In the genomic region with DNA sequence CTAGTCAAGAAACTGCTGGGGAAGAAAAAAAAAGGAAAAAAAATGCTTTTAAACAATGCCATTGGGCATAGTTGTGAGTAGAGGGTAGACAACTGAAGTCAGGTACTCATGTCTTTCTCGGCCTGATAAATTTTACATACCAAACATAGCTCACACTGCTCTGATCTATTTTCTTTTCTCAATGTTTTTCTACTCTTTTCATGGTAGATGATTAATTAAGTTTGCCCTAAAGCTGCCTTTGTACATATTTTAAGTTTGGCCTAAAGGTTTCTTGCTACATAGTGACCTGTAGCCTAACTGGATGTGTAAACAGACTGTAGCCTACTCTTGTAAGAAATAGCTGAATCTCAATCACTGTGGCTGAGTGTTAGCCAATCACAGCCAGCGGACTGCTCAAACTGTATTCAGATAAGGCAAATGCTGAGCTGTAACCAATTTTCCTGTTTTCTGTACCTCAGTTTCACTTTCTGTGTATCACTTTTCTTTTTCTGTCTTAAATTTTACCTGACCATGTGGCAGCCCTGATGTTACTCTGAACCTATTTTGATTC, we compare ENCODE assay signal across 1 cellular context.
TF ChIP-seq lines count a peak whose summit lies in the region.

No MANE protein-coding gene starts in this region.

TF ChIP-seq in GM23338, 12 proteins besides CTCF, POLR2A, EP300 and RAD21 (continued from another document):
- TF ChIP-seq, protein P1, sequence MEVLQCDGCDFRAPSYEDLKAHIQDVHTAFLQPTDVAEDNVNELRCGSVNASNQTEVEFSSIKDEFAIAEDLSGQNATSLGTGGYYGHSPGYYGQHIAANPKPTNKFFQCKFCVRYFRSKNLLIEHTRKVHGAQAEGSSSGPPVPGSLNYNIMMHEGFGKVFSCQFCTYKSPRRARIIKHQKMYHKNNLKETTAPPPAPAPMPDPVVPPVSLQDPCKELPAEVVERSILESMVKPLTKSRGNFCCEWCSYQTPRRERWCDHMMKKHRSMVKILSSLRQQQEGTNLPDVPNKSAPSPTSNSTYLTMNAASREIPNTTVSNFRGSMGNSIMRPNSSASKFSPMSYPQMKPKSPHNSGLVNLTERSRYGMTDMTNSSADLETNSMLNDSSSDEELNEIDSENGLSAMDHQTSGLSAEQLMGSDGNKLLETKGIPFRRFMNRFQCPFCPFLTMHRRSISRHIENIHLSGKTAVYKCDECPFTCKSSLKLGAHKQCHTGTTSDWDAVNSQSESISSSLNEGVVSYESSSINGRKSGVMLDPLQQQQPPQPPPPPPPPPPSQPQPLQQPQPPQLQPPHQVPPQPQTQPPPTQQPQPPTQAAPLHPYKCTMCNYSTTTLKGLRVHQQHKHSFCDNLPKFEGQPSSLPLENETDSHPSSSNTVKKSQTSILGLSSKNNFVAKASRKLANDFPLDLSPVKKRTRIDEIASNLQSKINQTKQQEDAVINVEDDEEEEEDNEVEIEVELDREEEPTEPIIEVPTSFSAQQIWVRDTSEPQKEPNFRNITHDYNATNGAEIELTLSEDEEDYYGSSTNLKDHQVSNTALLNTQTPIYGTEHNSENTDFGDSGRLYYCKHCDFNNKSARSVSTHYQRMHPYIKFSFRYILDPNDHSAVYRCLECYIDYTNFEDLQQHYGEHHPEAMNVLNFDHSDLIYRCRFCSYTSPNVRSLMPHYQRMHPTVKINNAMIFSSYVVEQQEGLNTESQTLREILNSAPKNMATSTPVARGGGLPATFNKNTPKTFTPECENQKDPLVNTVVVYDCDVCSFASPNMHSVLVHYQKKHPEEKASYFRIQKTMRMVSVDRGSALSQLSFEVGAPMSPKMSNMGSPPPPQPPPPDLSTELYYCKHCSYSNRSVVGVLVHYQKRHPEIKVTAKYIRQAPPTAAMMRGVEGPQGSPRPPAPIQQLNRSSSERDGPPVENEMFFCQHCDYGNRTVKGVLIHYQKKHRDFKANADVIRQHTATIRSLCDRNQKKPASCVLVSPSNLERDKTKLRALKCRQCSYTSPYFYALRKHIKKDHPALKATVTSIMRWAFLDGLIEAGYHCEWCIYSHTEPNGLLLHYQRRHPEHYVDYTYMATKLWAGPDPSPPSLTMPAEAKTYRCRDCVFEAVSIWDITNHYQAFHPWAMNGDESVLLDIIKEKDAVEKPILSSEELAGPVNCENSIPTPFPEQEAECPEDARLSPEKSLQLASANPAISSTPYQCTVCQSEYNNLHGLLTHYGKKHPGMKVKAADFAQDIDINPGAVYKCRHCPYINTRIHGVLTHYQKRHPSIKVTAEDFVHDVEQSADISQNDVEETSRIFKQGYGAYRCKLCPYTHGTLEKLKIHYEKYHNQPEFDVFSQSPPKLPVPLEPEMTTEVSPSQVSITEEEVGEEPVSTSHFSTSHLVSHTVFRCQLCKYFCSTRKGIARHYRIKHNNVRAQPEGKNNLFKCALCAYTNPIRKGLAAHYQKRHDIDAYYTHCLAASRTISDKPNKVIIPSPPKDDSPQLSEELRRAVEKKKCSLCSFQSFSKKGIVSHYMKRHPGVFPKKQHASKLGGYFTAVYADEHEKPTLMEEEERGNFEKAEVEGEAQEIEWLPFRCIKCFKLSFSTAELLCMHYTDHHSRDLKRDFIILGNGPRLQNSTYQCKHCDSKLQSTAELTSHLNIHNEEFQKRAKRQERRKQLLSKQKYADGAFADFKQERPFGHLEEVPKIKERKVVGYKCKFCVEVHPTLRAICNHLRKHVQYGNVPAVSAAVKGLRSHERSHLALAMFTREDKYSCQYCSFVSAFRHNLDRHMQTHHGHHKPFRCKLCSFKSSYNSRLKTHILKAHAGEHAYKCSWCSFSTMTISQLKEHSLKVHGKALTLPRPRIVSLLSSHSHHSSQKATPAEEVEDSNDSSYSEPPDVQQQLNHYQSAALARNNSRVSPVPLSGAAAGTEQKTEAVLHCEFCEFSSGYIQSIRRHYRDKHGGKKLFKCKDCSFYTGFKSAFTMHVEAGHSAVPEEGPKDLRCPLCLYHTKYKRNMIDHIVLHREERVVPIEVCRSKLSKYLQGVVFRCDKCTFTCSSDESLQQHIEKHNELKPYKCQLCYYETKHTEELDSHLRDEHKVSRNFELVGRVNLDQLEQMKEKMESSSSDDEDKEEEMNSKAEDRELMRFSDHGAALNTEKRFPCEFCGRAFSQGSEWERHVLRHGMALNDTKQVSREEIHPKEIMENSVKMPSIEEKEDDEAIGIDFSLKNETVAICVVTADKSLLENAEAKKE (CRISPR knock-in tag; IDR thresholded peaks at IDR 0.05), result no peak
- TF ChIP-seq ZNF114 (CRISPR knock-in tag; IDR thresholded peaks at IDR 0.05) (no peak), CREB1 (CRISPR knock-in tag; IDR thresholded peaks at IDR 0.05; ENCODE audit: low read depth) (no peak), NANOG (IDR thresholded peaks at IDR 0.05; ENCODE audit: borderline replicate concordance) (no peak), EZH2 (IDR thresholded peaks at IDR 0.05; ENCODE audit: low read depth, unreplicated experiment) (no peak), EZH2phosphoT487 (IDR thresholded peaks at IDR 0.05; ENCODE audit: unreplicated experiment) (no peak), POLR2AphosphoS5 (IDR thresholded peaks at IDR 0.05; ENCODE audit: low read depth) (no peak), JUNB (IDR thresholded peaks at IDR 0.05; ENCODE audit: unreplicated experiment) (no peak)
- TF ChIP-seq, protein P2, sequence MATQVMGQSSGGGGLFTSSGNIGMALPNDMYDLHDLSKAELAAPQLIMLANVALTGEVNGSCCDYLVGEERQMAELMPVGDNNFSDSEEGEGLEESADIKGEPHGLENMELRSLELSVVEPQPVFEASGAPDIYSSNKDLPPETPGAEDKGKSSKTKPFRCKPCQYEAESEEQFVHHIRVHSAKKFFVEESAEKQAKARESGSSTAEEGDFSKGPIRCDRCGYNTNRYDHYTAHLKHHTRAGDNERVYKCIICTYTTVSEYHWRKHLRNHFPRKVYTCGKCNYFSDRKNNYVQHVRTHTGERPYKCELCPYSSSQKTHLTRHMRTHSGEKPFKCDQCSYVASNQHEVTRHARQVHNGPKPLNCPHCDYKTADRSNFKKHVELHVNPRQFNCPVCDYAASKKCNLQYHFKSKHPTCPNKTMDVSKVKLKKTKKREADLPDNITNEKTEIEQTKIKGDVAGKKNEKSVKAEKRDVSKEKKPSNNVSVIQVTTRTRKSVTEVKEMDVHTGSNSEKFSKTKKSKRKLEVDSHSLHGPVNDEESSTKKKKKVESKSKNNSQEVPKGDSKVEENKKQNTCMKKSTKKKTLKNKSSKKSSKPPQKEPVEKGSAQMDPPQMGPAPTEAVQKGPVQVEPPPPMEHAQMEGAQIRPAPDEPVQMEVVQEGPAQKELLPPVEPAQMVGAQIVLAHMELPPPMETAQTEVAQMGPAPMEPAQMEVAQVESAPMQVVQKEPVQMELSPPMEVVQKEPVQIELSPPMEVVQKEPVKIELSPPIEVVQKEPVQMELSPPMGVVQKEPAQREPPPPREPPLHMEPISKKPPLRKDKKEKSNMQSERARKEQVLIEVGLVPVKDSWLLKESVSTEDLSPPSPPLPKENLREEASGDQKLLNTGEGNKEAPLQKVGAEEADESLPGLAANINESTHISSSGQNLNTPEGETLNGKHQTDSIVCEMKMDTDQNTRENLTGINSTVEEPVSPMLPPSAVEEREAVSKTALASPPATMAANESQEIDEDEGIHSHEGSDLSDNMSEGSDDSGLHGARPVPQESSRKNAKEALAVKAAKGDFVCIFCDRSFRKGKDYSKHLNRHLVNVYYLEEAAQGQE (IDR thresholded peaks at IDR 0.05; ENCODE audit: unreplicated experiment), result no peak
